ENCODE assay signal across 1 cellular context in genomic region chr3:47163023-47163989, GRCh38.
TF ChIP-seq lines count a peak whose summit lies in the region.

No MANE protein-coding gene starts in this region.

TF ChIP-seq in HepG2, 621 proteins besides CTCF, POLR2A, EP300 and RAD21 (continued from another document and continues in another):
- no peak for TF ChIP-seq FIP1L1 (IDR thresholded peaks at IDR 0.05; ENCODE audit: borderline replicate concordance, insufficient read depth, low read depth, low read length)
- no peak for TF ChIP-seq PITX1 (CRISPR knock-in tag; IDR thresholded peaks at IDR 0.05)
- TF ChIP-seq NFIB (CRISPR knock-in tag; IDR thresholded peaks at IDR 0.05; ENCODE audit: borderline replicate concordance): no peak
- no peak for TF ChIP-seq TSC22D2 (CRISPR knock-in tag; IDR thresholded peaks at IDR 0.05; ENCODE audit: borderline replicate concordance)
- no peak for TF ChIP-seq MAZ (IDR thresholded peaks at IDR 0.05; ENCODE audit: borderline replicate concordance, low read depth, low read length)
- TF ChIP-seq MAZ (CRISPR knock-in tag; IDR thresholded peaks at IDR 0.05; ENCODE audit: low read depth): no peak; the same call in 1 of the 2 replicates
- TF ChIP-seq, protein P1, sequence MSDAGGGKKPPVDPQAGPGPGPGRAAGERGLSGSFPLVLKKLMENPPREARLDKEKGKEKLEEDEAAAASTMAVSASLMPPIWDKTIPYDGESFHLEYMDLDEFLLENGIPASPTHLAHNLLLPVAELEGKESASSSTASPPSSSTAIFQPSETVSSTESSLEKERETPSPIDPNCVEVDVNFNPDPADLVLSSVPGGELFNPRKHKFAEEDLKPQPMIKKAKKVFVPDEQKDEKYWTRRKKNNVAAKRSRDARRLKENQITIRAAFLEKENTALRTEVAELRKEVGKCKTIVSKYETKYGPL (CRISPR knock-in tag; IDR thresholded peaks at IDR 0.05): 0 out of 2 replicates have a peak, but pooled peaks have one; percentile 46
- TF ChIP-seq MED13 (CRISPR knock-in tag; IDR thresholded peaks at IDR 0.05): peak; percentile 58; the same call in 1 of the 2 replicates
- TF ChIP-seq PAF1 (CRISPR knock-in tag; IDR thresholded peaks at IDR 0.05): no peak
- TF ChIP-seq NFYC (CRISPR knock-in tag; IDR thresholded peaks at IDR 0.05): no peak
- TF ChIP-seq HBP1 (CRISPR knock-in tag; IDR thresholded peaks at IDR 0.05; ENCODE audit: low read depth): peak; percentile 50; the same call in 1 of the 2 replicates
- TF ChIP-seq ZNF430 (CRISPR knock-in tag; IDR thresholded peaks at IDR 0.05): 0 out of 2 replicates have a peak, but pooled peaks have one; percentile 10
- TF ChIP-seq POLR2AphosphoS2 (IDR thresholded peaks at IDR 0.05; ENCODE audit: low read depth, low read length): no peak
- TF ChIP-seq, protein P2, sequence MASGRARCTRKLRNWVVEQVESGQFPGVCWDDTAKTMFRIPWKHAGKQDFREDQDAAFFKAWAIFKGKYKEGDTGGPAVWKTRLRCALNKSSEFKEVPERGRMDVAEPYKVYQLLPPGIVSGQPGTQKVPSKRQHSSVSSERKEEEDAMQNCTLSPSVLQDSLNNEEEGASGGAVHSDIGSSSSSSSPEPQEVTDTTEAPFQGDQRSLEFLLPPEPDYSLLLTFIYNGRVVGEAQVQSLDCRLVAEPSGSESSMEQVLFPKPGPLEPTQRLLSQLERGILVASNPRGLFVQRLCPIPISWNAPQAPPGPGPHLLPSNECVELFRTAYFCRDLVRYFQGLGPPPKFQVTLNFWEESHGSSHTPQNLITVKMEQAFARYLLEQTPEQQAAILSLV (CRISPR knock-in tag; IDR thresholded peaks at IDR 0.05; ENCODE audit: borderline replicate concordance): peak; percentile 54; the same call in 1 of the 2 replicates
- TF ChIP-seq SMC3 (IDR thresholded peaks at IDR 0.05; ENCODE audit: low read length): no peak
- TF ChIP-seq ZKSCAN5 (CRISPR knock-in tag; IDR thresholded peaks at IDR 0.05): no peak
- TF ChIP-seq ARNT2 (CRISPR knock-in tag; IDR thresholded peaks at IDR 0.05; ENCODE audit: low read depth): 0 out of 2 replicates have a peak, but pooled peaks have one; percentile 58
- TF ChIP-seq ZNF101 (CRISPR knock-in tag; IDR thresholded peaks at IDR 0.05; ENCODE audit: borderline replicate concordance, low read depth): no peak
- TF ChIP-seq ATF7 (IDR thresholded peaks at IDR 0.05): no peak
- 0 out of 2 replicates have a peak, but pooled peaks have one; percentile 24 for TF ChIP-seq ATF7 (CRISPR knock-in tag; IDR thresholded peaks at IDR 0.05)
- TF ChIP-seq XRCC5 (optimal IDR thresholded peaks at IDR 0.05; ENCODE audit: low read length): peak; percentile 17
- no peak for TF ChIP-seq FOXM1 (CRISPR knock-in tag; IDR thresholded peaks at IDR 0.05)
- TF ChIP-seq RNF219 (CRISPR knock-in tag; IDR thresholded peaks at IDR 0.05): no peak
- peak; percentile 94 for TF ChIP-seq SRY (CRISPR knock-in tag; IDR thresholded peaks at IDR 0.05)
- no peak for TF ChIP-seq ZFP62 (CRISPR knock-in tag; IDR thresholded peaks at IDR 0.05)
- no peak for TF ChIP-seq MIXL1 (CRISPR knock-in tag; IDR thresholded peaks at IDR 0.05)
- no peak for TF ChIP-seq CREB1 (IDR thresholded peaks at IDR 0.05)
- no peak for TF ChIP-seq CREB1 (CRISPR knock-in tag; IDR thresholded peaks at IDR 0.05)
- TF ChIP-seq CENPT (CRISPR knock-in tag; IDR thresholded peaks at IDR 0.05; ENCODE audit: low read depth): no peak
- TF ChIP-seq, protein P3, sequence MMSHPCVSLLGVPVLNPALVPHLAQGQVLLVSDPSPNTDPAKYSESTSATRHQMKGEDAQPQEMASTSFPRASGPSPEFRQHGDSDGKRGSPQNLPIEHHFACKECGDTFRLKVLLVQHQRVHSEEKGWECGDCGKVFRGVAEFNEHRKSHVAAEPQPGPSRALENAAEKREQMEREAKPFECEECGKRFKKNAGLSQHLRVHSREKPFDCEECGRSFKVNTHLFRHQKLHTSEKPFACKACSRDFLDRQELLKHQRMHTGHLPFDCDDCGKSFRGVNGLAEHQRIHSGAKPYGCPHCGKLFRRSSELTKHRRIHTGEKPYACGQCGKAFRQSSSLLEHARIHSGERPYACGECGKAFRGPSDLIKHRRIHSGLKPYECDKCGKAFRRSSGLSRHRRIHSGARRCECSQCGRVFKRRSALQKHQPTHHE (CRISPR knock-in tag; IDR thresholded peaks at IDR 0.05; ENCODE audit: borderline replicate concordance): 0 out of 2 replicates have a peak, but pooled peaks have one; percentile 13
- no peak for TF ChIP-seq GPN1 (CRISPR knock-in tag; IDR thresholded peaks at IDR 0.05; ENCODE audit: borderline replicate concordance)
- TF ChIP-seq, protein P4, sequence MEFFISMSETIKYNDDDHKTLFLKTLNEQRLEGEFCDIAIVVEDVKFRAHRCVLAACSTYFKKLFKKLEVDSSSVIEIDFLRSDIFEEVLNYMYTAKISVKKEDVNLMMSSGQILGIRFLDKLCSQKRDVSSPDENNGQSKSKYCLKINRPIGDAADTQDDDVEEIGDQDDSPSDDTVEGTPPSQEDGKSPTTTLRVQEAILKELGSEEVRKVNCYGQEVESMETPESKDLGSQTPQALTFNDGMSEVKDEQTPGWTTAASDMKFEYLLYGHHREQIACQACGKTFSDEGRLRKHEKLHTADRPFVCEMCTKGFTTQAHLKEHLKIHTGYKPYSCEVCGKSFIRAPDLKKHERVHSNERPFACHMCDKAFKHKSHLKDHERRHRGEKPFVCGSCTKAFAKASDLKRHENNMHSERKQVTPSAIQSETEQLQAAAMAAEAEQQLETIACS (CRISPR knock-in tag; IDR thresholded peaks at IDR 0.05): no peak
- TF ChIP-seq SMARCC2 (IDR thresholded peaks at IDR 0.05): no peak
- peak; percentile 77 for TF ChIP-seq RBM39 (IDR thresholded peaks at IDR 0.05; ENCODE audit: low read depth, low read length, poor library complexity, severe bottlenecking)
- no peak for TF ChIP-seq ZNF737 (CRISPR knock-in tag; IDR thresholded peaks at IDR 0.05; ENCODE audit: borderline replicate concordance)
- TF ChIP-seq JDP2 (CRISPR knock-in tag; IDR thresholded peaks at IDR 0.05; ENCODE audit: borderline replicate concordance): no peak
- TF ChIP-seq SRSF1 (optimal IDR thresholded peaks at IDR 0.05; ENCODE audit: low read depth, low read length): no peak
- TF ChIP-seq ZBTB40 (IDR thresholded peaks at IDR 0.05): no peak
- peak; percentile 80 for TF ChIP-seq ZBTB40 (CRISPR knock-in tag; IDR thresholded peaks at IDR 0.05)
- TF ChIP-seq NR3C1 (CRISPR knock-in tag; IDR thresholded peaks at IDR 0.05): no peak
- peak; percentile 33; the same call in 1 of the 2 replicates for TF ChIP-seq ZNF263 (CRISPR knock-in tag; IDR thresholded peaks at IDR 0.05)
- no peak for TF ChIP-seq MAFF (IDR thresholded peaks at IDR 0.05; ENCODE audit: low read depth, low read length)
- no peak for TF ChIP-seq ZNF841 (CRISPR knock-in tag; IDR thresholded peaks at IDR 0.05; ENCODE audit: borderline replicate concordance)
- peak; percentile 39; the same call in 1 of the 2 replicates for TF ChIP-seq CCDC6 (CRISPR knock-in tag; IDR thresholded peaks at IDR 0.05)
- peak; percentile 48; the same call in 1 of the 2 replicates for TF ChIP-seq FOXC1 (CRISPR knock-in tag; IDR thresholded peaks at IDR 0.05; ENCODE audit: borderline replicate concordance)
- peak; percentile 67; the same call in 1 of the 2 replicates for TF ChIP-seq BORCS8-MEF2B (CRISPR knock-in tag; IDR thresholded peaks at IDR 0.05)
- TF ChIP-seq, protein P5, sequence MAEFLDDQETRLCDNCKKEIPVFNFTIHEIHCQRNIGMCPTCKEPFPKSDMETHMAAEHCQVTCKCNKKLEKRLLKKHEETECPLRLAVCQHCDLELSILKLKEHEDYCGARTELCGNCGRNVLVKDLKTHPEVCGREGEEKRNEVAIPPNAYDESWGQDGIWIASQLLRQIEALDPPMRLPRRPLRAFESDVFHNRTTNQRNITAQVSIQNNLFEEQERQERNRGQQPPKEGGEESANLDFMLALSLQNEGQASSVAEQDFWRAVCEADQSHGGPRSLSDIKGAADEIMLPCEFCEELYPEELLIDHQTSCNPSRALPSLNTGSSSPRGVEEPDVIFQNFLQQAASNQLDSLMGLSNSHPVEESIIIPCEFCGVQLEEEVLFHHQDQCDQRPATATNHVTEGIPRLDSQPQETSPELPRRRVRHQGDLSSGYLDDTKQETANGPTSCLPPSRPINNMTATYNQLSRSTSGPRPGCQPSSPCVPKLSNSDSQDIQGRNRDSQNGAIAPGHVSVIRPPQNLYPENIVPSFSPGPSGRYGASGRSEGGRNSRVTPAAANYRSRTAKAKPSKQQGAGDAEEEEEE (CRISPR knock-in tag; IDR thresholded peaks at IDR 0.05; ENCODE audit: borderline replicate concordance): no peak
- TF ChIP-seq SOX6 (IDR thresholded peaks at IDR 0.05): no peak
- no peak; the same call in 1 of the 2 replicates for TF ChIP-seq SOX6 (CRISPR knock-in tag; IDR thresholded peaks at IDR 0.05)
- TF ChIP-seq SIN3A (IDR thresholded peaks at IDR 0.05; ENCODE audit: borderline replicate concordance, low read depth, low read length): peak; percentile 67; the same call in 1 of the 2 replicates
